Comparison of ENCODE assay signal across 9 cellular contexts in genomic region chr22:24289781-24290181, GRCh38. TPM values are rescaled to one million over a fixed set of nuclear protein-coding genes. Genes with fewer than 3 reads are reported as not detected.
DNase-seq lines count a peak whose midpoint lies in the region; ATAC-seq and TF ChIP-seq lines count a peak whose summit lies in the region.
"Had no signal": no experiment of that assay in that cellular context is flagged by ENCODE, and none has a peak within 500 bp of the region (broad histone marks: within the 10 kb centered on the region; RNA-seq: fewer than 3 reads in every experiment).

No MANE protein-coding gene starts in this region.

- no peaks in the 10 kb centered on the region for H3K27me3 Mint-ChIP-seq in WTC11 (ENCODE audit: low read depth)

- no peaks in the 10 kb centered on the region for H3K9me3 Mint-ChIP-seq in WTC11
- no peaks in the 10 kb centered on the region for H3K9me3 Mint-ChIP-seq in stimulated activated effector memory CD8-positive, alpha-beta T cell treated with anti-CD3 and anti-CD28 coated beads, Interleukin-12 subunit alpha, Interleukin-12 subunit beta, amount 100 ng/mL, for 72 hours

- H3K4me3 ChIP-seq in right cardiac atrium (ENCODE audit: low read length) (no peak overlapping the region), skin epidermis (no peak overlapping the region)

- intact Hi-C loops in right cardiac atrium (cut with DNase I): no loop called here

- ATAC-seq in WTC11 (no peak), right cardiac atrium (peak in 1 of 2 donors; percentile 36), GM18907 (IDR thresholded peaks at IDR 0.05; ENCODE audit: unreplicated experiment) (no peak)
- no peak for ATAC-seq in stimulated activated effector memory CD8-positive, alpha-beta T cell treated with anti-CD3 and anti-CD28 coated beads, Interleukin-12 subunit alpha, Interleukin-12 subunit beta, amount 100 ng/mL, for 72 hours

- H3K27ac ChIP-seq in right cardiac atrium (ENCODE audit: low read length) (peak overlapping the region; percentile 97), skin epidermis (peak overlapping the region in 17 of 21 experiments; percentile 6 to 76 (median 49))

- no peak for TF ChIP-seq CTCF in WTC11 (IDR thresholded peaks at IDR 0.05)

- H3K36me3 Mint-ChIP-seq in WTC11: no peaks in the 10 kb centered on the region
- H3K36me3 Mint-ChIP-seq in stimulated activated effector memory CD8-positive, alpha-beta T cell treated with anti-CD3 and anti-CD28 coated beads, Interleukin-12 subunit alpha, Interleukin-12 subunit beta, amount 100 ng/mL, for 72 hours: no peaks in the 10 kb centered on the region

- peaks cover 10% of the 10 kb centered on the region for H3K4me1 ChIP-seq in right cardiac atrium (ENCODE audit: control insufficient read depth, insufficient read depth, low read length)

- CTCF ChIA-PET in WTC11 (lab: Charles Lee): interaction anchor here (0.5 kb wide), 1 partner anchor 111 kb away, joined by 3 read pairs; no protein-coding TSS in a partner anchor

- DNase-seq in ELR (ENCODE audit: low read depth): peak; percentile 31
- no peak for DNase-seq in WTC11 (ENCODE audit: low spot score)
- DNase-seq in right cardiac atrium: peak in 2 of 3 donors; percentile 53 to 55
- no peak for DNase-seq in stimulated activated effector memory CD8-positive, alpha-beta T cell treated with anti-CD3 and anti-CD28 coated beads, Interleukin-12 subunit alpha, Interleukin-12 subunit beta, amount 100 ng/mL, for 72 hours (ENCODE audit: low spot score in 2 of 2)
- DNase-seq in NCI-H187 treated with DMSO at 0.1 percent for 48 hours (lab: John Stamatoyannopoulos, UW): no peak
- no peak for DNase-seq in NCI-H748 treated with DMSO at 0.1 percent for 48 hours (lab: John Stamatoyannopoulos, UW)
- DNase-seq: RPMI8226 had no signal

- POLR2A ChIA-PET in WTC11 (lab: Charles Lee): no interaction called here

- peaks cover 38% of the 10 kb centered on the region for H3K4me1 Mint-ChIP-seq in WTC11
- H3K4me1 Mint-ChIP-seq in stimulated activated effector memory CD8-positive, alpha-beta T cell treated with anti-CD3 and anti-CD28 coated beads, Interleukin-12 subunit alpha, Interleukin-12 subunit beta, amount 100 ng/mL, for 72 hours: peaks cover 35% of the 10 kb centered on the region

- no peaks in the 10 kb centered on the region for H3K27me3 ChIP-seq in right cardiac atrium (ENCODE audit: control insufficient read depth, insufficient read depth)

- H3K9me3 ChIP-seq in right cardiac atrium (ENCODE audit: control insufficient read depth, low read length): no peaks in the 10 kb centered on the region

- peak overlapping the region; percentile 78 for H3K27ac Mint-ChIP-seq in WTC11
- no peak overlapping the region for H3K27ac Mint-ChIP-seq in stimulated activated effector memory CD8-positive, alpha-beta T cell treated with anti-CD3 and anti-CD28 coated beads, Interleukin-12 subunit alpha, Interleukin-12 subunit beta, amount 100 ng/mL, for 72 hours

- no peak overlapping the region for H3K4me3 Mint-ChIP-seq in WTC11
- H3K4me3 Mint-ChIP-seq in stimulated activated effector memory CD8-positive, alpha-beta T cell treated with anti-CD3 and anti-CD28 coated beads, Interleukin-12 subunit alpha, Interleukin-12 subunit beta, amount 100 ng/mL, for 72 hours: no peak overlapping the region

- WGBS in right cardiac atrium: 16% methylated on average over 4 of the region's 4 CpGs

TF ChIP-seq in WTC11, 78 proteins besides CTCF, POLR2A, EP300 and RAD21:
- no peak for TF ChIP-seq ZBTB21 (CRISPR knock-in tag; IDR thresholded peaks at IDR 0.05; ENCODE audit: borderline replicate concordance)
- no peak for TF ChIP-seq ESRRA (CRISPR knock-in tag; IDR thresholded peaks at IDR 0.05; ENCODE audit: borderline replicate concordance)
- TF ChIP-seq ATF2 (CRISPR knock-in tag; IDR thresholded peaks at IDR 0.05; ENCODE audit: borderline replicate concordance, low read depth): no peak
- TF ChIP-seq ZNF121 (CRISPR knock-in tag; IDR thresholded peaks at IDR 0.05): no peak

RNA-seq across cellular contexts. Expression of gene SPECC1L, which starts 19.1 kb away (rescaled TPM):
- total RNA-seq in WTC11 (2021) (44.6 to 51.0 TPM (median 45.2 TPM) in 3 replicates), right cardiac atrium (10 to 100 TPM; 66.1 to 76.1 (median 71.7) TPM)
- 16.9 TPM for polyA plus RNA-seq in right cardiac atrium

RNA-seq across cellular contexts. Expression of gene GGT5, which starts 44.9 kb away (rescaled TPM):
- 0.09 to 0.32 TPM (median 0.20 TPM) in 3 replicates for total RNA-seq in WTC11 (2021)
- total RNA-seq in right cardiac atrium: 10 to 100 TPM; 30.2 to 61.0 (median 45.1) TPM
- 46.3 TPM for polyA plus RNA-seq in right cardiac atrium

Comparison
In these comparisons a context has a peak if more than half of its experiments do, and no peak if none do; other contexts are left out.
1. DNase-seq: peak in ELR (single experiment) and right cardiac atrium (2 of 3); none in WTC11 (single experiment), stimulated activated effector memory CD8-positive, alpha-beta T cell treated with anti-CD3 and anti-CD28 coated beads, Interleukin-12 subunit alpha, Interleukin-12 subunit beta, amount 100 ng/mL, for 72 hours (0 of 2), NCI-H187 treated with DMSO at 0.1 percent for 48 hours (single experiment) and NCI-H748 treated with DMSO at 0.1 percent for 48 hours (single experiment).
2. RNA of gene GGT5, which starts 44.9 kb away (total RNA-seq): 30.2 to 61.0 TPM in right cardiac atrium; 0.09 to 0.32 TPM in WTC11; every median in the first group is over 10 times any median in the second.